22 cellular contexts compared by ENCODE assay signal in the genomic region with DNA sequence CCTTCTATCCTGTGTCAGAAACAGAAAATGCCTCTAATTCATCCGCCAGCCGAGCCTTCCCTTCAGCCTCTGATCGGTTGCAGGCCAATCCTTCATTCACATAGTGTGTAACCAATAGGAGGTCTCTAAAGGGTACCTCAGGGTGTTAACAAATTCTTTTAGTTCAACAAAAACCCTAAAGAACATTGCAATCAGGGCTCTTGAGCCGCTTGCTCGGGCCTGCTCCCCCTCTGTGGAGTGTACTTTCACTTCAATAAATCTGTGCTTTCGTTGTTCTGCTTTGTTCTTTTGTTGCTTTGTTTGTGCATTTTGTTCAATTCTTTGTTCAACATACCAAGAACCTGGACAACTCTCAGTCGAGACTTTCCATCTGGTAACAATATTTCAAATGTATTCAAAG.
DNase-seq lines count a peak whose midpoint lies in the region; ATAC-seq, FAIRE-seq and TF ChIP-seq lines count a peak whose summit lies in the region.
"Had no signal": no experiment of that assay in that cellular context is flagged by ENCODE, and none has a peak within 500 bp of the region (broad histone marks: within the 10 kb centered on the region; RNA-seq: fewer than 3 reads in every experiment).

No MANE protein-coding gene starts in this region.

- H4K20me1 ChIP-seq in HepG2 (ENCODE audit: insufficient read depth, low read length) = no peaks in the 10 kb centered on the region
- H4K20me1 ChIP-seq in hepatocyte (ENCODE audit: insufficient read depth, poor library complexity, severe bottlenecking) = no peaks in the 10 kb centered on the region
- H4K20me1 ChIP-seq: BLaER1 had no signal

- no peak overlapping the region for H4K91ac ChIP-seq in trophoblast cell (ENCODE audit: low read depth, low read length)

- no peaks in the 10 kb centered on the region for H3K9me2 ChIP-seq in hepatocyte (replicated peaks; ENCODE audit: insufficient read depth)

- intact Hi-C loops in HepG2 (cut with micrococcal nuclease; ENCODE audit: unreplicated experiment) (no loop called here), right lobe of liver (cut with DNase I) (no loop called here)

- no peak for ATAC-seq in HepG2
- ATAC-seq in right lobe of liver = no peak
- ATAC-seq: A549; CD8-positive, alpha-beta T cell had no signal

- H3K4me3 ChIP-seq in HepG2 (replicated peaks in 1 of 3; ENCODE audit: insufficient read depth in 1 of 3, low read depth in 2 of 3, low read length in 3 of 3) (no peak overlapping the region), right lobe of liver (no peak overlapping the region), hepatocyte (no peak overlapping the region), trophoblast cell (ENCODE audit: low read depth, low read length) (no peak overlapping the region)
- H3K4me3 ChIP-seq: A549, BLaER1 had no signal

- 2% methylated on average over 7 of the region's 7 CpGs for WGBS in HepG2 (ENCODE audit: low lambda C conversion rate)
- 51% methylated on average over 7 of the region's 7 CpGs for WGBS in right lobe of liver (ENCODE audit: insufficient coverage, low coverage, low lambda C conversion rate, missing lambda C conversion rate)
- 84% methylated on average over 7 of the region's 7 CpGs for WGBS in hepatocyte (ENCODE audit: low lambda C conversion rate, missing lambda C conversion rate)
- no CpG with 5 or more reads among the region's 7 CpGs for WGBS in trophoblast cell (ENCODE audit: extremely low coverage, insufficient coverage, insufficient read length)

- H3K9ac ChIP-seq in HepG2 (ENCODE audit: insufficient read depth, low read depth, low read length) = no peak overlapping the region
- H3K9ac ChIP-seq in trophoblast cell (ENCODE audit: low read length) = no peak overlapping the region
- H3K9ac ChIP-seq: BLaER1 had no signal

- CTCF ChIA-PET in HepG2 (lab: Yijun Ruan, JAX; ENCODE audit: low intra/inter-chr PET ratio, low total read pairs) = no interaction called here

- H3K4me1 ChIP-seq in HepG2 (ENCODE audit: insufficient read depth, low read length) = no peaks in the 10 kb centered on the region
- no peaks in the 10 kb centered on the region for H3K4me1 ChIP-seq in right lobe of liver
- H3K4me1 ChIP-seq in hepatocyte (ENCODE audit: insufficient read depth) = no peaks in the 10 kb centered on the region
- H3K4me1 ChIP-seq in trophoblast cell (ENCODE audit: control insufficient read depth in 1 of 2, insufficient read depth in 2 of 2, low read length in 2 of 2) = peaks cover 3 to 4% of the 10 kb centered on the region in 2 experiments
- H3K4me1 ChIP-seq: A549, Caco-2 had no signal

- no peak overlapping the region for H3K23ac ChIP-seq in trophoblast cell (ENCODE audit: low read length)

- H3K27ac ChIP-seq in HepG2 (ENCODE audit: extremely low read length, insufficient read depth, low read length) (no peak overlapping the region), right lobe of liver (no peak overlapping the region), hepatocyte (peak overlapping the region; percentile 47), trophoblast cell (ENCODE audit: low read depth, low read length) (no peak overlapping the region)
- H3K27ac ChIP-seq: A549, BLaER1, C4-2B had no signal

- BruUV-seq in HepG2 (replicated peaks; lab: Mats Ljungman, UMichigan) = no TSS peak

- DNase-seq in HepG2 (ENCODE audit: low spot score) = no peak
- DNase-seq in right lobe of liver = no peak
- DNase-seq in hepatocyte (ENCODE audit: low spot score) = no peak
- no peak for DNase-seq in trophoblast cell
- DNase-seq in H4 (ENCODE audit: low spot score) = no peak
- DNase-seq in NOMO-1 treated with DMSO at 0.1 percent for 48 hours (lab: John Stamatoyannopoulos, UW; ENCODE audit: unreplicated experiment) = no peak
- DNase-seq in NCI-H2081 (lab: John Stamatoyannopoulos, UW) = no peak
- DNase-seq: 8988T; ACHN; Caco-2; CD4-positive, CD25-positive, alpha-beta regulatory T cell; CD8-positive, alpha-beta T cell; DMS153; DND-41; GOT3; H7; HCEC 1CT had no signal

- peaks cover 10% of the 10 kb centered on the region for H3K79me1 ChIP-seq in trophoblast cell (ENCODE audit: low read length)

- H3K27me3 ChIP-seq in HepG2 (ENCODE audit: control insufficient read depth in 1 of 2, insufficient read depth in 2 of 2, low read length in 2 of 2) (no peaks in the 10 kb centered on the region; a peak in 1 of 5 replicates), right lobe of liver (no peaks in the 10 kb centered on the region), hepatocyte (no peaks in the 10 kb centered on the region), trophoblast cell (ENCODE audit: insufficient read depth, low read length) (no peaks in the 10 kb centered on the region)
- H3K27me3 ChIP-seq: BLaER1 had no signal

- in situ Hi-C loops in HepG2 (cut with HindIII; ENCODE audit: extremely low pct_ligation_motif_present, low pct_unique_long_range_greater_than_20kb) = no loop called here

- H3K14ac ChIP-seq in trophoblast cell (ENCODE audit: low read length) = no peak overlapping the region

- no peak overlapping the region for H2AK5ac ChIP-seq in trophoblast cell (ENCODE audit: low read length)

- no peak overlapping the region for H4K8ac ChIP-seq in trophoblast cell (ENCODE audit: low read depth, low read length)

- FAIRE-seq in HepG2 (lab: Jason Lieb, UNC) = no peak
- FAIRE-seq: A549, G401.6, GM12892 had no signal

- no peak overlapping the region for H2BK5ac ChIP-seq in trophoblast cell (ENCODE audit: low read depth, low read length, poor library complexity)

- no peak for TF ChIP-seq POLR2A in HepG2 (IDR thresholded peaks at IDR 0.05; ENCODE audit: insufficient read depth in 1 of 2, low read depth in 2 of 2, low read length in 2 of 2)
- no peak for TF ChIP-seq POLR2A in right lobe of liver (IDR thresholded peaks at IDR 0.05)

- H2AFZ ChIP-seq in HepG2 (ENCODE audit: low read length) (no peak overlapping the region), hepatocyte (no peak overlapping the region), trophoblast cell (ENCODE audit: insufficient read depth, low read length, poor library complexity) (no peak overlapping the region)

- no peak overlapping the region for H4K12ac ChIP-seq in trophoblast cell (ENCODE audit: low read depth, low read length)

- H3K79me2 ChIP-seq in HepG2 (ENCODE audit: insufficient read depth, low read length) = no peaks in the 10 kb centered on the region
- H3K79me2 ChIP-seq in hepatocyte = no peaks in the 10 kb centered on the region
- H3K79me2 ChIP-seq in trophoblast cell (ENCODE audit: control insufficient read depth, insufficient read depth, low read length, poor library complexity) = no peaks in the 10 kb centered on the region

- H3K9me3 ChIP-seq in HepG2 (ENCODE audit: low read length) (no peaks in the 10 kb centered on the region), right lobe of liver (no peaks in the 10 kb centered on the region), hepatocyte (ENCODE audit: low read depth) (no peaks in the 10 kb centered on the region), trophoblast cell (ENCODE audit: insufficient read depth, low read depth, low read length) (no peaks in the 10 kb centered on the region)
- H3K9me3 ChIP-seq: A549, BLaER1, Caco-2 had no signal

- TF ChIP-seq CTCF in HepG2 (CRISPR knock-in tag; IDR thresholded peaks at IDR 0.05) (no peak), right lobe of liver (IDR thresholded peaks at IDR 0.05) (no peak), hepatocyte (IDR thresholded peaks at IDR 0.05; ENCODE audit: poor library complexity) (no peak)

- peak overlapping the region; percentile 24 for H2BK12ac ChIP-seq in trophoblast cell (ENCODE audit: low read length)

- H3K4me2 ChIP-seq in HepG2 (ENCODE audit: low read depth, low read length) (0 out of 2 replicates have a peak overlapping the region, but pooled peaks have one; percentile 23), hepatocyte (no peak overlapping the region), trophoblast cell (ENCODE audit: low read length) (no peak overlapping the region)
- H3K4me2 ChIP-seq: A549, BLaER1 had no signal

- H2BK120ac ChIP-seq in trophoblast cell (ENCODE audit: insufficient read depth, low read length, poor library complexity) = no peak overlapping the region

- H3K18ac ChIP-seq in trophoblast cell (ENCODE audit: low read length) = no peak overlapping the region

- no peak for TF ChIP-seq EP300 in HepG2 (IDR thresholded peaks at IDR 0.05; ENCODE audit: low read depth in 2 of 2, low read length in 2 of 2)
- TF ChIP-seq EP300 in HepG2 (CRISPR knock-in tag; IDR thresholded peaks at IDR 0.05; ENCODE audit: borderline replicate concordance) = no peak

- H3K36me3 ChIP-seq in HepG2 (replicated peaks in 1 of 2; ENCODE audit: control insufficient read depth in 1 of 2, insufficient read depth in 2 of 2, low read length in 2 of 2) = no peaks in the 10 kb centered on the region
- no peaks in the 10 kb centered on the region for H3K36me3 ChIP-seq in right lobe of liver
- no peaks in the 10 kb centered on the region for H3K36me3 ChIP-seq in hepatocyte (replicated peaks; ENCODE audit: insufficient read depth, low read depth)
- no peaks in the 10 kb centered on the region for H3K36me3 ChIP-seq in trophoblast cell (ENCODE audit: control insufficient read depth in 1 of 2, insufficient read depth in 2 of 2, low read length in 2 of 2)
- H3K36me3 ChIP-seq: BLaER1 had no signal

- H3K4ac ChIP-seq in trophoblast cell (ENCODE audit: low read depth, low read length) = no peak overlapping the region

- POLR2A ChIA-PET in HepG2 (lab: Yijun Ruan, JAX) = no interaction called here

- no peak for TF ChIP-seq RAD21 in HepG2 (CRISPR knock-in tag; IDR thresholded peaks at IDR 0.05)

TF ChIP-seq in HepG2, 621 proteins besides CTCF, POLR2A, EP300 and RAD21:
- TF ChIP-seq ZNF20 (CRISPR knock-in tag; IDR thresholded peaks at IDR 0.05) (peak; percentile 94; the same call in 1 of the 2 replicates), ZNF205 (CRISPR knock-in tag; IDR thresholded peaks at IDR 0.05) (no peak)
